8 cellular contexts compared by ENCODE assay signal in genomic region chr5:132370241-132370820, GRCh38. TPM values are rescaled to one million over a fixed set of nuclear protein-coding genes. Genes with fewer than 3 reads are reported as not detected.
A peak's percentile ranks its signal among the peaks of the same experiment; 100 is the strongest.
DNase-seq lines count a peak whose midpoint lies in the region; ATAC-seq and TF ChIP-seq lines count a peak whose summit lies in the region.

No MANE protein-coding gene starts in this region.

- ATAC-seq in GM18909 (IDR thresholded peaks at IDR 0.05; ENCODE audit: poor library complexity, unreplicated experiment), result no peak

- H3K27ac ChIP-seq in C4-2B (peak overlapping the region; percentile 82), OCI-LY7 (ENCODE audit: low read depth, low read length, poor library complexity, severe bottlenecking) (no peak overlapping the region), neural cell (ENCODE audit: low read length) (no peak overlapping the region)

- H3K9me2 ChIP-seq in OCI-LY7 (ENCODE audit: insufficient read depth, low read length) (no peaks in the 10 kb centered on the region), neural cell (ENCODE audit: insufficient read depth, low read length) (no peaks in the 10 kb centered on the region)

- CTCF ChIA-PET in OCI-LY7 (lab: Charles Lee; ENCODE audit: unreplicated experiment), result no interaction called here

- H3K4me2 ChIP-seq in OCI-LY7 (ENCODE audit: low read length) (peak overlapping the region; percentile 62; the same call in 1 of the 2 replicates), neural cell (ENCODE audit: low read length) (peak overlapping the region; percentile 30)

- TF ChIP-seq EP300 in neural cell (conservative IDR thresholded peaks at IDR 0.05; ENCODE audit: poor library complexity, severe bottlenecking), result no peak

- H3F3A ChIP-seq in neural cell (ENCODE audit: insufficient read depth, low read length, poor library complexity, severe bottlenecking), result no peaks in the 10 kb centered on the region

- intact Hi-C loops in OCI-LY7 (cut with micrococcal nuclease; ENCODE audit: unreplicated experiment), result no loop called here

- POLR2A ChIA-PET in OCI-LY7 (lab: Charles Lee), result no interaction called here

- no peak for DNase-seq in OCI-LY7 (ENCODE audit: low spot score)
- no peak for DNase-seq in epithelial cell of proximal tubule (ENCODE audit: low read depth)
- no peak for DNase-seq in NCI-H187 treated with DMSO at 0.1 percent for 48 hours (lab: John Stamatoyannopoulos, UW)
- no peak for DNase-seq in activated CD4-positive, alpha-beta T cell treated with anti-CD3 and anti-CD28 coated beads, Interleukin-2, amount 50 U/mL, for 48 hours
- no peak for DNase-seq in NCI-H146 treated with DMSO at 0.1 percent for 48 hours (lab: John Stamatoyannopoulos, UW; ENCODE audit: unreplicated experiment)

- H3K4me3 ChIP-seq in OCI-LY7 (ENCODE audit: low read depth, low read length, poor library complexity, severe bottlenecking) (peak overlapping the region; percentile 57), epithelial cell of proximal tubule (ENCODE audit: low read depth, low read length) (peak overlapping the region; percentile 84), neural cell (ENCODE audit: low read length) (peak overlapping the region; percentile 74)

- no peaks in the 10 kb centered on the region for H3K27me3 ChIP-seq in neural cell (ENCODE audit: insufficient read depth, low read depth, low read length)

- no TSS peak for BruUV-seq in OCI-LY7 (replicated peaks; lab: Mats Ljungman, UMichigan)

- TF ChIP-seq CTCF in C4-2B (conservative IDR thresholded peaks at IDR 0.05) (no peak), OCI-LY7 (conservative IDR thresholded peaks at IDR 0.05; ENCODE audit: low read length) (no peak), epithelial cell of proximal tubule (conservative IDR thresholded peaks at IDR 0.05; ENCODE audit: low read depth, low read length) (no peak), neural cell (IDR thresholded peaks at IDR 0.05; ENCODE audit: poor library complexity, severe bottlenecking) (no peak)

- peak overlapping the region; percentile 72 for H3K9ac ChIP-seq in neural cell (ENCODE audit: low read length)

- no peaks in the 10 kb centered on the region for H4K20me1 ChIP-seq in OCI-LY7 (ENCODE audit: insufficient read depth, low read length)
- no peaks in the 10 kb centered on the region for H4K20me1 ChIP-seq in neural cell (ENCODE audit: insufficient read depth)

- no peaks in the 10 kb centered on the region for H3K36me3 ChIP-seq in OCI-LY7 (ENCODE audit: insufficient read depth, low read length)
- H3K36me3 ChIP-seq in neural cell (ENCODE audit: insufficient read depth, low read length), result no peaks in the 10 kb centered on the region

- H2AFZ ChIP-seq in OCI-LY7 (ENCODE audit: low read length), result peak overlapping the region; percentile 85; the same call in 1 of the 2 replicates
- peak overlapping the region; percentile 88 for H2AFZ ChIP-seq in neural cell (ENCODE audit: low read depth, low read length)

- H3K79me2 ChIP-seq in OCI-LY7 (ENCODE audit: insufficient read depth, low read depth, low read length) (no peaks in the 10 kb centered on the region), neural cell (replicated peaks; ENCODE audit: insufficient read depth, low read length) (no peaks in the 10 kb centered on the region)

- no peak for TF ChIP-seq RAD21 in neural cell (conservative IDR thresholded peaks at IDR 0.05)

- no peaks in the 10 kb centered on the region for H3K4me1 ChIP-seq in OCI-LY7 (ENCODE audit: insufficient read depth, low read length, poor library complexity, severe bottlenecking)

- H3K9me3 ChIP-seq in OCI-LY7 (ENCODE audit: low read length), result no peaks in the 10 kb centered on the region
- H3K9me3 ChIP-seq in neural cell (ENCODE audit: low read length), result no peaks in the 10 kb centered on the region

TF ChIP-seq in neural cell, 6 proteins besides CTCF, POLR2A, EP300 and RAD21:
- TF ChIP-seq SMC3 (conservative IDR thresholded peaks at IDR 0.05; ENCODE audit: poor library complexity) (no peak), POLR2AphosphoS5 (IDR thresholded peaks at IDR 0.05) (no peak), EZH2 (IDR thresholded peaks at IDR 0.05; ENCODE audit: borderline replicate concordance, insufficient read depth, low read length, poor library complexity, severe bottlenecking) (no peak), REST (IDR thresholded peaks at IDR 0.05; ENCODE audit: borderline replicate concordance) (no peak), MXI1 (conservative IDR thresholded peaks at IDR 0.05; ENCODE audit: poor library complexity, severe bottlenecking) (no peak), TAF1 (IDR thresholded peaks at IDR 0.05; ENCODE audit: low read depth) (no peak)

RNA-seq across cellular contexts. Expression of gene SLC22A5, which starts 0.8 kb away (rescaled TPM):
- total RNA-seq in OCI-LY7 (2014; rRNA removed; shearing (Covaris generic)), result 0.88 TPM in 1 of 2 replicates, not detected in the other
- total RNA-seq in OCI-LY7 (2022), result 0.18 and 0.36 TPM in 2 replicates
- 11.9 and 13.1 TPM in 2 replicates for total RNA-seq in epithelial cell of proximal tubule
- polyA plus RNA-seq in neural cell, result 5.2 and 5.5 TPM in 2 replicates
- polyA minus RNA-seq in neural cell, result 8.8 and 9.3 TPM in 2 replicates
